Comparison of ENCODE assay signal across 8 cellular contexts in genomic region chr19:14418743-14419037, GRCh38.
DNase-seq lines count a peak whose midpoint lies in the region; ATAC-seq and TF ChIP-seq lines count a peak whose summit lies in the region.

No MANE protein-coding gene starts in this region.

- H3K4me1 ChIP-seq in ACC112 (ENCODE audit: control insufficient read depth, insufficient read depth, low read length, unreplicated experiment): peaks cover 19% of the 10 kb centered on the region
- H3K4me1 ChIP-seq in muscle layer of duodenum (ENCODE audit: control insufficient read depth in 1 of 2, insufficient read depth in 2 of 2, low read length in 2 of 2): peaks cover 4 to 36% of the 10 kb centered on the region in 2 donors

- no peaks in the 10 kb centered on the region for H3K9me3 ChIP-seq in muscle layer of duodenum (ENCODE audit: control insufficient read depth in 1 of 2, low read length in 2 of 2)

- H3K79me2 ChIP-seq in ACC112 (ENCODE audit: control insufficient read depth, insufficient read depth, low read length, unreplicated experiment): peaks cover 53% of the 10 kb centered on the region

- H3K36me3 ChIP-seq in ACC112 (ENCODE audit: insufficient read depth, low read length): no peaks in the 10 kb centered on the region
- peaks cover 0 to 4% of the 10 kb centered on the region in 2 donors for H3K36me3 ChIP-seq in muscle layer of duodenum (ENCODE audit: control insufficient read depth in 1 of 2, insufficient read depth in 2 of 2, low read length in 2 of 2)

- no peak for TF ChIP-seq EP300 in Ishikawa (IDR thresholded peaks at IDR 0.05; ENCODE audit: borderline replicate concordance)

- no peak for TF ChIP-seq RAD21 in Ishikawa (IDR thresholded peaks at IDR 0.05; ENCODE audit: low read depth)

- DNase-seq in caudate nucleus (lab: John Stamatoyannopoulos, UW): no peak
- no peak for DNase-seq in medulla oblongata (ENCODE audit: extremely low spot score)

- H3K4me3 ChIP-seq in ACC112 (ENCODE audit: low read depth, low read length) (peak overlapping the region; percentile 99), muscle layer of duodenum (ENCODE audit: low read depth in 1 of 2, low read length in 2 of 2) (peak overlapping the region; percentile 80 to 91)

- H3K27ac ChIP-seq in ACC112 (ENCODE audit: low read depth, low read length): peak overlapping the region; percentile 96
- H3K27ac ChIP-seq in caudate nucleus (ENCODE audit: low read depth, low read length): peak overlapping the region; percentile 93
- peak overlapping the region; percentile 79 for H3K27ac ChIP-seq in muscle layer of duodenum (ENCODE audit: low read length)

- no peak overlapping the region for H2AFZ ChIP-seq in ACC112 (ENCODE audit: low read length, unreplicated experiment)

- ATAC-seq in HG02678 (IDR thresholded peaks at IDR 0.05; ENCODE audit: unreplicated experiment) (no peak), GM18907 (IDR thresholded peaks at IDR 0.05; ENCODE audit: unreplicated experiment) (no peak), GM21576 (IDR thresholded peaks at IDR 0.05; ENCODE audit: unreplicated experiment) (no peak)

- H3K27me3 ChIP-seq in ACC112 (ENCODE audit: insufficient read depth, low read length) (no peaks in the 10 kb centered on the region), muscle layer of duodenum (ENCODE audit: low read depth, low read length) (no peaks in the 10 kb centered on the region)

TF ChIP-seq in Ishikawa, 13 proteins besides CTCF, POLR2A, EP300 and RAD21:
- no peak for TF ChIP-seq REST (IDR thresholded peaks at IDR 0.05; ENCODE audit: low read depth)
- TF ChIP-seq TAF1 (IDR thresholded peaks at IDR 0.05; ENCODE audit: low read depth): no peak
- TF ChIP-seq CEBPB (IDR thresholded peaks at IDR 0.05): no peak
- TF ChIP-seq USF1 (IDR thresholded peaks at IDR 0.05): no peak
- TF ChIP-seq TEAD4 (IDR thresholded peaks at IDR 0.05): no peak
- TF ChIP-seq CREB1 (IDR thresholded peaks at IDR 0.05; ENCODE audit: low read depth): no peak
- TF ChIP-seq TCF12 (IDR thresholded peaks at IDR 0.05; ENCODE audit: low read depth): no peak
- TF ChIP-seq ZBTB7A (IDR thresholded peaks at IDR 0.05; ENCODE audit: low read depth): peak; percentile 83
- TF ChIP-seq MAX (IDR thresholded peaks at IDR 0.05): no peak
- TF ChIP-seq NFIC (IDR thresholded peaks at IDR 0.05): 0 out of 2 replicates have a peak, but pooled peaks have one; percentile 7
- TF ChIP-seq FOXM1 (IDR thresholded peaks at IDR 0.05; ENCODE audit: borderline replicate concordance, low read depth): no peak
- TF ChIP-seq EGR1 (IDR thresholded peaks at IDR 0.05): no peak
- TF ChIP-seq YY1 (IDR thresholded peaks at IDR 0.05; ENCODE audit: low read depth): 0 out of 2 replicates have a peak, but pooled peaks have one; percentile 29
